1 cellular context compared by ENCODE assay signal in genomic region chr6:12485837-12486236, GRCh38.
TF ChIP-seq lines count a peak whose summit lies in the region.

No MANE protein-coding gene starts in this region.

TF ChIP-seq in GM23338, 12 proteins besides CTCF, POLR2A, EP300 and RAD21 (continued from another document):
- TF ChIP-seq ZNF462 (CRISPR knock-in tag; IDR thresholded peaks at IDR 0.05): no peak
- TF ChIP-seq NANOG (IDR thresholded peaks at IDR 0.05; ENCODE audit: borderline replicate concordance): no peak
